ENCODE assay signal across 16 cellular contexts in genomic region chr12:31967569-31967968, GRCh38. TPM values are rescaled to one million over a fixed set of nuclear protein-coding genes. Genes with fewer than 3 reads are reported as not detected.
DNase-seq lines count a peak whose midpoint lies in the region; ATAC-seq lines count a peak whose summit lies in the region.
"Had no signal": no experiment of that assay in that cellular context is flagged by ENCODE, and none has a peak within 500 bp of the region (broad histone marks: within the 10 kb centered on the region; RNA-seq: fewer than 3 reads in every experiment).

No MANE protein-coding gene starts in this region.

- CTCF ChIA-PET in activated CD4-positive, alpha-beta memory T cell treated with anti-CD3 and anti-CD28 coated beads, Interleukin-2, amount 10 ng/mL, durations not matched to agents 7 days and 5 days (lab: Charles Lee), result no interaction called here

- POLR2A ChIA-PET in activated CD4-positive, alpha-beta memory T cell treated with anti-CD3 and anti-CD28 coated beads, Interleukin-2, amount 10 ng/mL, durations not matched to agents 7 days and 5 days (lab: Charles Lee), result interaction anchor here (1.6 kb wide), 1 partner anchor 39 kb away, joined by 4 read pairs; no protein-coding TSS in a partner anchor

- H3K9me3 Mint-ChIP-seq in activated CD4-positive, alpha-beta memory T cell treated with anti-CD3 and anti-CD28 coated beads, Interleukin-2, amount 10 ng/mL, durations not matched to agents 7 days and 5 days, result peaks cover 27% of the 10 kb centered on the region
- H3K9me3 Mint-ChIP-seq in memory B cell, result peaks cover 3% of the 10 kb centered on the region
- peaks cover 4 to 12% of the 10 kb centered on the region in 2 donors for H3K9me3 Mint-ChIP-seq in stimulated activated naive B cell treated with anti-CD40 and anti-IgM and Interleukin-4, amounts not matched to agents 10 μg/mL and 1 μg/mL and 100 μg/mL, for 72 hours

- peaks cover 66% of the 10 kb centered on the region for H3K4me1 Mint-ChIP-seq in activated CD4-positive, alpha-beta memory T cell treated with anti-CD3 and anti-CD28 coated beads, Interleukin-2, amount 10 ng/mL, durations not matched to agents 7 days and 5 days
- peaks cover 50% of the 10 kb centered on the region for H3K4me1 Mint-ChIP-seq in memory B cell
- peaks cover 43 to 68% of the 10 kb centered on the region in 2 donors for H3K4me1 Mint-ChIP-seq in stimulated activated naive B cell treated with anti-CD40 and anti-IgM and Interleukin-4, amounts not matched to agents 10 μg/mL and 1 μg/mL and 100 μg/mL, for 72 hours

- ATAC-seq in memory B cell (ENCODE audit: low read depth), result peak; percentile 33
- ATAC-seq in stimulated activated naive B cell treated with anti-CD40 and anti-IgM and Interleukin-4, amounts not matched to agents 10 μg/mL and 1 μg/mL and 100 μg/mL, for 72 hours (replicated peaks), result no peak
- ATAC-seq in HG03025 (IDR thresholded peaks at IDR 0.05; ENCODE audit: low FRiP score, unreplicated experiment), result no peak

- DNase-seq in stimulated activated CD4-positive, alpha-beta T cell treated with anti-CD3 and anti-CD28 coated beads, Interleukin-4, amount 100 ng/mL, for 24 hours, result peak; percentile 14
- DNase-seq in stimulated activated CD4-positive, alpha-beta T cell treated with anti-CD3 and anti-CD28 coated beads, Interleukin-2, amount 100 ng/mL, for 48 hours, result no peak
- DNase-seq in activated CD4-positive, alpha-beta memory T cell treated with anti-CD3 and anti-CD28 coated beads, Interleukin-2, amount 10 ng/mL, durations not matched to agents 7 days and 5 days, result no peak
- DNase-seq in memory B cell (ENCODE audit: low spot score in 2 of 2) (no peak), iPS-NIHi7 (ENCODE audit: extremely low spot score) (no peak)
- DNase-seq in stimulated activated naive B cell treated with anti-CD40 and anti-IgM and Interleukin-4, amounts not matched to agents 10 μg/mL and 1 μg/mL and 100 μg/mL, for 72 hours, result no peak
- no peak for DNase-seq in stimulated activated CD4-positive, alpha-beta T cell treated with anti-CD3 and anti-CD28 coated beads, Interleukin-4, amount 100 ng/mL, for 1 hour
- DNase-seq: aorta, cerebellar nuclear complex, COR-L47, hippocampal formation, MM.1S, NCI-H2227 treated with DMSO at 0.1 percent for 48 hours, Peyer's patch, right cardiac atrium had no signal

- H3K27ac Mint-ChIP-seq in activated CD4-positive, alpha-beta memory T cell treated with anti-CD3 and anti-CD28 coated beads, Interleukin-2, amount 10 ng/mL, durations not matched to agents 7 days and 5 days, result peak overlapping the region; percentile 44
- peak overlapping the region; percentile 94 for H3K27ac Mint-ChIP-seq in memory B cell
- H3K27ac Mint-ChIP-seq in stimulated activated naive B cell treated with anti-CD40 and anti-IgM and Interleukin-4, amounts not matched to agents 10 μg/mL and 1 μg/mL and 100 μg/mL, for 72 hours, result peak overlapping the region; percentile 59

- peaks cover 96% of the 10 kb centered on the region for H3K36me3 Mint-ChIP-seq in activated CD4-positive, alpha-beta memory T cell treated with anti-CD3 and anti-CD28 coated beads, Interleukin-2, amount 10 ng/mL, durations not matched to agents 7 days and 5 days (ENCODE audit: low read depth)
- H3K36me3 Mint-ChIP-seq in memory B cell, result peaks cover 59% of the 10 kb centered on the region
- peaks cover 67 to 83% of the 10 kb centered on the region in 2 donors for H3K36me3 Mint-ChIP-seq in stimulated activated naive B cell treated with anti-CD40 and anti-IgM and Interleukin-4, amounts not matched to agents 10 μg/mL and 1 μg/mL and 100 μg/mL, for 72 hours

- no peaks in the 10 kb centered on the region for H3K27me3 Mint-ChIP-seq in activated CD4-positive, alpha-beta memory T cell treated with anti-CD3 and anti-CD28 coated beads, Interleukin-2, amount 10 ng/mL, durations not matched to agents 7 days and 5 days
- no peaks in the 10 kb centered on the region for H3K27me3 Mint-ChIP-seq in memory B cell
- H3K27me3 Mint-ChIP-seq in stimulated activated naive B cell treated with anti-CD40 and anti-IgM and Interleukin-4, amounts not matched to agents 10 μg/mL and 1 μg/mL and 100 μg/mL, for 72 hours, result no peaks in the 10 kb centered on the region

- H3K4me3 Mint-ChIP-seq in activated CD4-positive, alpha-beta memory T cell treated with anti-CD3 and anti-CD28 coated beads, Interleukin-2, amount 10 ng/mL, durations not matched to agents 7 days and 5 days, result peak overlapping the region; percentile 12
- peak overlapping the region; percentile 61 for H3K4me3 Mint-ChIP-seq in memory B cell
- H3K4me3 Mint-ChIP-seq in stimulated activated naive B cell treated with anti-CD40 and anti-IgM and Interleukin-4, amounts not matched to agents 10 μg/mL and 1 μg/mL and 100 μg/mL, for 72 hours, result no peak overlapping the region

RNA-seq across cellular contexts. Expression of gene RESF1, which starts 8.4 kb away (rescaled TPM):
- total RNA-seq in activated CD4-positive, alpha-beta memory T cell treated with anti-CD3 and anti-CD28 coated beads, Interleukin-2, amount 10 ng/mL, durations not matched to agents 7 days and 5 days, result 100 to 1,000 TPM; 152 to 154 TPM

Comparison
In these comparisons a context has a peak if more than half of its experiments do, and no peak if none do; other contexts are left out.
1. H3K27ac Mint-ChIP-seq: peak in every context shown above with its lines; median percentile 94 in memory B cell; 59 in stimulated activated naive B cell treated with anti-CD40 and anti-IgM and Interleukin-4, amounts not matched to agents 10 μg/mL and 1 μg/mL and 100 μg/mL, for 72 hours; 44 in activated CD4-positive, alpha-beta memory T cell treated with anti-CD3 and anti-CD28 coated beads, Interleukin-2, amount 10 ng/mL, durations not matched to agents 7 days and 5 days.
2. H3K4me3 Mint-ChIP-seq: peak in activated CD4-positive, alpha-beta memory T cell treated with anti-CD3 and anti-CD28 coated beads, Interleukin-2, amount 10 ng/mL, durations not matched to agents 7 days and 5 days (single experiment) and memory B cell (single experiment); none in stimulated activated naive B cell treated with anti-CD40 and anti-IgM and Interleukin-4, amounts not matched to agents 10 μg/mL and 1 μg/mL and 100 μg/mL, for 72 hours (0 of 2).